In the genomic region with DNA sequence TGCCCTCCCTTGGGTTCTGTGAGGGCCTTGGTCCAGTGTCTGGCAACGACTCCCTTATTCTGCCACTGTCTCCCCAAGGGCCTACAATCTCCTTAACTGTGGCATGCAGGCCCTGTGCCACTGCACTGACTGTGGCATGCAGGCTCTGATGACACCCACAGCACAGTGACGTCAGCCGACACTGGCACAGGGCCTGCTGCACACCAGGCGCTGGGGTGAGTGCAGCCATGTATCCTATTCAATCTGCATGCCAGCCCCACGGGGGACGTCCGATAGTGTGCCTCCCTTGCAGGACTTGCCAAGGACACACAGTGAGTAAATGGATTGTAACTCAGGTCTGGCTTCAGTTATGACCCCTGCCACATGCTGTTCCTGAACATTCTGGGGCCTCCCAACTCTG, we compare ENCODE assay signal across 8 cellular contexts. TPM values are rescaled to one million over a fixed set of nuclear protein-coding genes. Genes with fewer than 3 reads are reported as not detected.
A peak's percentile ranks its signal among the peaks of the same experiment; 100 is the strongest.
DNase-seq lines count a peak whose midpoint lies in the region; ATAC-seq, FAIRE-seq and TF ChIP-seq lines count a peak whose summit lies in the region.
"Had no signal": no experiment of that assay in that cellular context is flagged by ENCODE, and none has a peak within 500 bp of the region (broad histone marks: within the 10 kb centered on the region; RNA-seq: fewer than 3 reads in every experiment).

No MANE protein-coding gene starts in this region.

- no peak for TF ChIP-seq RAD21 in HepG2 (CRISPR knock-in tag; IDR thresholded peaks at IDR 0.05)

- H3K27ac ChIP-seq in HepG2 (ENCODE audit: extremely low read length, insufficient read depth, low read length) (no peak overlapping the region), thyroid gland (peak overlapping the region in 2 of 3 donors; percentile 48 to 79)

- CTCF ChIA-PET in HepG2 (lab: Yijun Ruan, JAX; ENCODE audit: low intra/inter-chr PET ratio, low total read pairs), result no interaction called here

- TF ChIP-seq CTCF in HepG2 (CRISPR knock-in tag; IDR thresholded peaks at IDR 0.05) (no peak), thyroid gland (IDR thresholded peaks at IDR 0.05) (no peak)

- intact Hi-C loops in HepG2 (cut with micrococcal nuclease; ENCODE audit: unreplicated experiment), result loop anchor here (5.0 kb wide), 1 partner anchor 36 kb away; no protein-coding TSS in a partner anchor
- intact Hi-C loops in thyroid gland (cut with DNase I), result no loop called here

- no peak for TF ChIP-seq EP300 in HepG2 (IDR thresholded peaks at IDR 0.05; ENCODE audit: low read depth in 2 of 2, low read length in 2 of 2)
- TF ChIP-seq EP300 in HepG2 (CRISPR knock-in tag; IDR thresholded peaks at IDR 0.05; ENCODE audit: borderline replicate concordance), result no peak

- in situ Hi-C loops in HepG2 (cut with HindIII; ENCODE audit: extremely low pct_ligation_motif_present, low pct_unique_long_range_greater_than_20kb), result no loop called here

- H2AFZ ChIP-seq in HepG2 (ENCODE audit: low read length), result no peak overlapping the region

- H3K4me2 ChIP-seq in HepG2 (ENCODE audit: low read depth, low read length), result no peak overlapping the region

- no peak for FAIRE-seq in HepG2 (lab: Jason Lieb, UNC)

- H3K4me1 ChIP-seq in HepG2 (ENCODE audit: insufficient read depth, low read length), result peaks cover 73% of the 10 kb centered on the region
- H3K4me1 ChIP-seq in thyroid gland, result peaks cover 0 to 16% of the 10 kb centered on the region in 2 donors

- H3K9me3 ChIP-seq in HepG2 (ENCODE audit: low read length), result no peaks in the 10 kb centered on the region
- H3K9me3 ChIP-seq in thyroid gland, result no peaks in the 10 kb centered on the region

- no peak overlapping the region for H3K9ac ChIP-seq in HepG2 (ENCODE audit: insufficient read depth, low read depth, low read length)

- 80% methylated on average over 7 of the region's 7 CpGs for whole genome bisulfite sequencing in HepG2 (ENCODE audit: low lambda C conversion rate)
- 64 to 82% methylated on average over 4 to 6 of the region's 7 CpGs for WGBS in thyroid gland, 2 donors

- H3K27me3 ChIP-seq in HepG2 (ENCODE audit: control insufficient read depth in 1 of 2, insufficient read depth in 2 of 2, low read length in 2 of 2) (no peaks in the 10 kb centered on the region), thyroid gland (no peaks in the 10 kb centered on the region)

- H3K4me3 ChIP-seq in HepG2 (replicated peaks in 1 of 3; ENCODE audit: insufficient read depth in 1 of 3, low read depth in 2 of 3, low read length in 3 of 3) (no peak overlapping the region), thyroid gland (replicated peaks in 1 of 3) (no peak overlapping the region)

- DNase-seq in LHCN-M2 (ENCODE audit: low read depth) (peak; percentile 35), cerebellum (ENCODE audit: low spot score) (peak; percentile 77), HepG2 (ENCODE audit: low spot score) (no peak), thyroid gland (peak; percentile 65 to 82), NK-92 (lab: John Stamatoyannopoulos, UW; ENCODE audit: unreplicated experiment) (no peak)
- no peak for DNase-seq in activated CD4-positive, alpha-beta T cell treated with anti-CD3 and anti-CD28 coated beads, Interleukin-2, amount 50 U/mL, for 4 hours
- DNase-seq: islet precursor cell had no signal

- peaks cover 4% of the 10 kb centered on the region; the same call in 1 of the 2 replicates for H4K20me1 ChIP-seq in HepG2 (ENCODE audit: insufficient read depth, low read length)

- no peaks in the 10 kb centered on the region for H3K79me2 ChIP-seq in HepG2 (ENCODE audit: insufficient read depth, low read length)

- H3K36me3 ChIP-seq in HepG2 (replicated peaks in 1 of 2; ENCODE audit: control insufficient read depth in 1 of 2, insufficient read depth in 2 of 2, low read length in 2 of 2) (no peaks in the 10 kb centered on the region), thyroid gland (no peaks in the 10 kb centered on the region)

- no TSS peak for BruUV-seq in HepG2 (replicated peaks; lab: Mats Ljungman, UMichigan)

- TF ChIP-seq POLR2A in HepG2 (IDR thresholded peaks at IDR 0.05; ENCODE audit: insufficient read depth in 1 of 2, low read depth in 2 of 2, low read length in 2 of 2) (no peak), thyroid gland (IDR thresholded peaks at IDR 0.05) (no peak)

- POLR2A ChIA-PET in HepG2 (lab: Yijun Ruan, JAX), result interaction anchor here (1.5 kb wide), 1 partner anchor 36 kb away, joined by 3 read pairs; no protein-coding TSS in a partner anchor

- ATAC-seq in HepG2 (no peak), GM19463 (IDR thresholded peaks at IDR 0.05; ENCODE audit: unreplicated experiment) (no peak)

RNA-seq across cellular contexts. Expression of a gene that starts 39.8 kb away (rescaled TPM):
- 0.19 TPM in 1 of 2 replicates, not detected in the other for total RNA-seq in LHCN-M2 (2014; rRNA removed)
- 0.09 TPM for polyA plus RNA-seq in LHCN-M2 (2012)
- total RNA-seq in cerebellum, result 10.1 TPM
- 1.4 and 1.6 TPM in 2 replicates for total RNA-seq in HepG2 (2016; rRNA removed; fragmentation: Illumina TruSeq; extraction: Trizol)
- total RNA-seq in HepG2 (2016; cell fraction: cytosol; rRNA removed; fragmentation: Illumina TruSeq; extraction: Trizol; ENCODE audit: low read depth), result 0.71 and 0.91 TPM in 2 replicates
- total RNA-seq in HepG2 (2016; cell fraction: insoluble cytoplasmic fraction; rRNA removed; fragmentation: Illumina TruSeq; extraction: Trizol), result 1.4 and 1.9 TPM in 2 replicates
- total RNA-seq in HepG2 (2016; cell fraction: membrane; rRNA removed; fragmentation: Illumina TruSeq; extraction: Trizol), result 1.5 and 1.7 TPM in 2 replicates
- 0.99 and 1.1 TPM in 2 replicates for total RNA-seq in HepG2 (2016; cell fraction: nucleus; rRNA removed; fragmentation: Illumina TruSeq; extraction: Trizol)
- polyA plus RNA-seq in HepG2 (2011; rRNA removed), result 4.2 and 8.9 TPM in 2 replicates
- 4.3 and 4.7 TPM in 2 replicates for polyA plus RNA-seq in HepG2 (2011; cell fraction: cytosol; rRNA removed)
- polyA plus RNA-seq in HepG2 (2011; cell fraction: nucleus; rRNA removed), result 6.6 and 7.6 TPM in 2 replicates
- 2.1 and 6.2 TPM in 2 replicates for polyA plus RNA-seq in HepG2 (2012)
- polyA plus RNA-seq in HepG2 (2016; cell fraction: cytosol; fragmentation: Illumina TruSeq; extraction: Trizol; ENCODE audit: low read depth), result 0.32 and 0.38 TPM in 2 replicates
- 1.7 and 1.8 TPM in 2 replicates for polyA plus RNA-seq in HepG2 (2016; cell fraction: insoluble cytoplasmic fraction; fragmentation: Illumina TruSeq; extraction: Trizol; ENCODE audit: low read depth)
- polyA plus RNA-seq in HepG2 (2016; cell fraction: membrane; fragmentation: Illumina TruSeq; extraction: Trizol; ENCODE audit: low read depth), result 0.63 and 0.72 TPM in 2 replicates
- polyA plus RNA-seq in HepG2 (2016; cell fraction: nucleus; fragmentation: Illumina TruSeq; extraction: Trizol; ENCODE audit: insufficient read depth, low read depth), result 2.7 and 3.4 TPM in 2 replicates
- 3.9 and 12.1 TPM in 2 replicates for polyA minus RNA-seq in HepG2 (2011; rRNA and poly(A)+ RNA removed; ENCODE audit: low replicate concordance)
- polyA minus RNA-seq in HepG2 (2011; cell fraction: cytosol; rRNA and poly(A)+ RNA removed), result 6.2 and 6.6 TPM in 2 replicates
- polyA minus RNA-seq in HepG2 (2011; cell fraction: nucleus; rRNA and poly(A)+ RNA removed), result 1.7 and 3.1 TPM in 2 replicates
- 100 to 1,000 TPM; 114 to 149 (median 141) TPM for total RNA-seq in thyroid gland

RNA-seq across cellular contexts. Expression of a gene that starts 55.6 kb away (rescaled TPM):
- total RNA-seq in LHCN-M2 (2014; rRNA removed) (35.4 and 44.8 TPM in 2 replicates), cerebellum (17.9 TPM), HepG2 (2016; rRNA removed; fragmentation: Illumina TruSeq; extraction: Trizol) (16.4 and 31.7 TPM in 2 replicates), thyroid gland (10 to 100 TPM; 52.5 to 76.1 (median 62.6) TPM)
- polyA plus RNA-seq in LHCN-M2 (2012), result 36.2 TPM
- 38.2 and 45.8 TPM in 2 replicates for total RNA-seq in HepG2 (2016; cell fraction: cytosol; rRNA removed; fragmentation: Illumina TruSeq; extraction: Trizol; ENCODE audit: low read depth)
- 16.3 and 32.5 TPM in 2 replicates for total RNA-seq in HepG2 (2016; cell fraction: insoluble cytoplasmic fraction; rRNA removed; fragmentation: Illumina TruSeq; extraction: Trizol)
- 31.0 and 42.8 TPM in 2 replicates for total RNA-seq in HepG2 (2016; cell fraction: membrane; rRNA removed; fragmentation: Illumina TruSeq; extraction: Trizol)
- 15.8 and 21.7 TPM in 2 replicates for total RNA-seq in HepG2 (2016; cell fraction: nucleus; rRNA removed; fragmentation: Illumina TruSeq; extraction: Trizol)
- 43.6 and 61.4 TPM in 2 replicates for polyA plus RNA-seq in HepG2 (2011; rRNA removed)
- polyA plus RNA-seq in HepG2 (2011; cell fraction: cytosol; rRNA removed), result 54.3 and 73.8 TPM in 2 replicates
- 36.9 and 41.0 TPM in 2 replicates for polyA plus RNA-seq in HepG2 (2011; cell fraction: nucleus; rRNA removed)
- polyA plus RNA-seq in HepG2 (2012), result 38.0 and 42.3 TPM in 2 replicates
- 46.1 and 58.0 TPM in 2 replicates for polyA plus RNA-seq in HepG2 (2016; cell fraction: cytosol; fragmentation: Illumina TruSeq; extraction: Trizol; ENCODE audit: low read depth)
- 24.1 and 25.5 TPM in 2 replicates for polyA plus RNA-seq in HepG2 (2016; cell fraction: insoluble cytoplasmic fraction; fragmentation: Illumina TruSeq; extraction: Trizol; ENCODE audit: low read depth)
- 38.1 and 45.2 TPM in 2 replicates for polyA plus RNA-seq in HepG2 (2016; cell fraction: membrane; fragmentation: Illumina TruSeq; extraction: Trizol; ENCODE audit: low read depth)
- 39.8 and 40.0 TPM in 2 replicates for polyA plus RNA-seq in HepG2 (2016; cell fraction: nucleus; fragmentation: Illumina TruSeq; extraction: Trizol; ENCODE audit: insufficient read depth, low read depth)
- 51.2 and 54.0 TPM in 2 replicates for polyA minus RNA-seq in HepG2 (2011; rRNA and poly(A)+ RNA removed; ENCODE audit: low replicate concordance)
- 20.3 and 22.0 TPM in 2 replicates for polyA minus RNA-seq in HepG2 (2011; cell fraction: cytosol; rRNA and poly(A)+ RNA removed)
- 6.6 and 8.5 TPM in 2 replicates for polyA minus RNA-seq in HepG2 (2011; cell fraction: nucleus; rRNA and poly(A)+ RNA removed)

RNA-seq across cellular contexts. Expression of a gene that starts 59.2 kb away (rescaled TPM):
- 13.9 and 16.4 TPM in 2 replicates for total RNA-seq in LHCN-M2 (2014; rRNA removed)
- 7.5 TPM for polyA plus RNA-seq in LHCN-M2 (2012)
- 16.2 TPM for total RNA-seq in cerebellum
- 11.7 and 15.1 TPM in 2 replicates for total RNA-seq in HepG2 (2016; rRNA removed; fragmentation: Illumina TruSeq; extraction: Trizol)
- total RNA-seq in HepG2 (2016; cell fraction: cytosol; rRNA removed; fragmentation: Illumina TruSeq; extraction: Trizol; ENCODE audit: low read depth), result 4.0 and 4.2 TPM in 2 replicates
- total RNA-seq in HepG2 (2016; cell fraction: insoluble cytoplasmic fraction; rRNA removed; fragmentation: Illumina TruSeq; extraction: Trizol), result 11.7 and 14.4 TPM in 2 replicates
- 9.8 and 10.7 TPM in 2 replicates for total RNA-seq in HepG2 (2016; cell fraction: membrane; rRNA removed; fragmentation: Illumina TruSeq; extraction: Trizol)
- 10.8 and 11.7 TPM in 2 replicates for total RNA-seq in HepG2 (2016; cell fraction: nucleus; rRNA removed; fragmentation: Illumina TruSeq; extraction: Trizol)
- 11.9 and 14.4 TPM in 2 replicates for polyA plus RNA-seq in HepG2 (2011; rRNA removed)
- polyA plus RNA-seq in HepG2 (2011; cell fraction: cytosol; rRNA removed), result 18.3 and 21.5 TPM in 2 replicates
- polyA plus RNA-seq in HepG2 (2011; cell fraction: nucleus; rRNA removed), result 15.4 and 17.5 TPM in 2 replicates
- polyA plus RNA-seq in HepG2 (2012), result 9.2 and 11.4 TPM in 2 replicates
- 3.0 and 3.1 TPM in 2 replicates for polyA plus RNA-seq in HepG2 (2016; cell fraction: cytosol; fragmentation: Illumina TruSeq; extraction: Trizol; ENCODE audit: low read depth)
- polyA plus RNA-seq in HepG2 (2016; cell fraction: insoluble cytoplasmic fraction; fragmentation: Illumina TruSeq; extraction: Trizol; ENCODE audit: low read depth), result 11.2 and 12.0 TPM in 2 replicates
- 6.4 and 7.0 TPM in 2 replicates for polyA plus RNA-seq in HepG2 (2016; cell fraction: membrane; fragmentation: Illumina TruSeq; extraction: Trizol; ENCODE audit: low read depth)
- polyA plus RNA-seq in HepG2 (2016; cell fraction: nucleus; fragmentation: Illumina TruSeq; extraction: Trizol; ENCODE audit: insufficient read depth, low read depth), result 11.4 and 12.6 TPM in 2 replicates
- 21.1 and 25.1 TPM in 2 replicates for polyA minus RNA-seq in HepG2 (2011; rRNA and poly(A)+ RNA removed; ENCODE audit: low replicate concordance)
- 9.8 and 9.9 TPM in 2 replicates for polyA minus RNA-seq in HepG2 (2011; cell fraction: cytosol; rRNA and poly(A)+ RNA removed)
- 24.2 and 25.4 TPM in 2 replicates for polyA minus RNA-seq in HepG2 (2011; cell fraction: nucleus; rRNA and poly(A)+ RNA removed)
- total RNA-seq in thyroid gland, result 10 to 100 TPM; 27.9 to 35.4 (median 30.8) TPM

Comparison
In these comparisons a context has a peak if more than half of its experiments do, and no peak if none do; other contexts are left out.
1. DNase-seq: peak in LHCN-M2 (single experiment), cerebellum (single experiment) and thyroid gland (2 of 2); none in HepG2 (single experiment), activated CD4-positive, alpha-beta T cell treated with anti-CD3 and anti-CD28 coated beads, Interleukin-2, amount 50 U/mL, for 4 hours (0 of 2) and NK-92 (single experiment).
2. RNA of a gene that starts 39.8 kb away (total RNA-seq): 114 to 149 TPM in thyroid gland; 10.1 TPM in cerebellum (single experiment), 0.71 to 1.9 TPM in HepG2 and 0.19 TPM in LHCN-M2; every median in the first group is over 10 times any median in the second.